Comparison of ENCODE assay signal across 4 cellular contexts in genomic region chr7:95552010-95552926, GRCh38. TPM values are rescaled to one million over a fixed set of nuclear protein-coding genes. Genes with fewer than 3 reads are reported as not detected.
"Had no signal": no experiment of that assay in that cellular context is flagged by ENCODE, and none has a peak within 500 bp of the region (broad histone marks: within the 10 kb centered on the region; RNA-seq: fewer than 3 reads in every experiment).

No MANE protein-coding gene starts in this region.

RNA-seq across cellular contexts. Expression of gene PDK4, which starts 44.0 kb away (rescaled TPM):
- total RNA-seq: activated CD8-positive, alpha-beta T cell treated with anti-CD3 and anti-CD28 coated beads for 36 hours; activated T-helper 17 cell treated with anti-CD3 and anti-CD28 coated beads, Interleukin-2, amount 50 U/mL, for 72 hours; foreskin keratinocyte; T-helper 2 cell treated with Interferon-gamma antibody and Interleukin-4, amounts not matched to agents 100 ng/mL and 5 ng/mL, for 36 hours had no signal
- polyA plus RNA-seq: foreskin keratinocyte had no signal
